In genomic region chr2:73925033-73925704, GRCh38 we compare ENCODE assay signal across 13 cellular contexts. TPM values are rescaled to one million over a fixed set of nuclear protein-coding genes. Genes with fewer than 3 reads are reported as not detected.
DNase-seq lines count a peak whose midpoint lies in the region; ATAC-seq and TF ChIP-seq lines count a peak whose summit lies in the region.
"Had no signal": no experiment of that assay in that cellular context is flagged by ENCODE, and none has a peak within 500 bp of the region (broad histone marks: within the 10 kb centered on the region; RNA-seq: fewer than 3 reads in every experiment).

No MANE protein-coding gene starts in this region.

- peak overlapping the region in 3 of 7 donors; percentile 24 to 96 (median 29) for H3K4me3 Mint-ChIP-seq in CD8-positive, alpha-beta memory T cell
- H3K4me3 Mint-ChIP-seq in HFFc6: peak overlapping the region; percentile 20; the same call in 1 of the 2 replicates

- POLR2A ChIA-PET in CD8-positive, alpha-beta memory T cell (lab: Charles Lee): no interaction called here

- DNase-seq in CD8-positive, alpha-beta memory T cell: no peak
- no peak for DNase-seq in HFFc6
- DNase-seq in SJCRH30: peak; percentile 19 to 47
- peak; percentile 59 to 77 (median 60) for DNase-seq in mucosa of descending colon
- DNase-seq in NCI-H345 treated with DMSO at 0.1 percent for 48 hours (lab: John Stamatoyannopoulos, UW; ENCODE audit: unreplicated experiment): no peak
- DNase-seq in NCI-H510A treated with DMSO at 0.1 percent for 48 hours (lab: John Stamatoyannopoulos, UW): no peak
- no peak for DNase-seq in NCI-H1930 (lab: John Stamatoyannopoulos, UW)
- DNase-seq: amygdala; left ventricle myocardium inferior; stimulated activated CD4-positive, alpha-beta T cell treated with anti-CD3 and anti-CD28 coated beads, Interleukin-2, amount 100 ng/mL, for 48 hours; T-helper 2 cell had no signal

- no peak overlapping the region for H3K4me3 ChIP-seq in CD8-positive, alpha-beta memory T cell (ENCODE audit: low read length)
- H3K4me3 ChIP-seq in SJCRH30 (no peak overlapping the region), mucosa of descending colon (no peak overlapping the region)

- H3K36me3 ChIP-seq in CD8-positive, alpha-beta memory T cell (ENCODE audit: insufficient read depth, low read length): no peaks in the 10 kb centered on the region
- H3K36me3 ChIP-seq in SJCRH30 (peaks cover 7% of the 10 kb centered on the region), mucosa of descending colon (ENCODE audit: low read depth) (no peaks in the 10 kb centered on the region)
- H3K36me3 ChIP-seq: left ventricle myocardium inferior, stomach had no signal

- H3K27me3 ChIP-seq in CD8-positive, alpha-beta memory T cell (ENCODE audit: insufficient read depth, low read length, poor library complexity, severe bottlenecking): no peaks in the 10 kb centered on the region
- H3K27me3 ChIP-seq in SJCRH30: no peaks in the 10 kb centered on the region
- H3K27me3 ChIP-seq: stomach had no signal

- CTCF ChIA-PET in CD8-positive, alpha-beta memory T cell (lab: Charles Lee): interaction anchor here (1.2 kb wide), 2 partner anchors 62 to 86 kb away, joined by 3 to 4 read pairs; no protein-coding TSS in a partner anchor

- H3K27ac ChIP-seq in CD8-positive, alpha-beta memory T cell (ENCODE audit: low read depth, low read length): no peak overlapping the region
- H3K27ac ChIP-seq in SJCRH30: no peak overlapping the region

- H3K4me1 Mint-ChIP-seq in CD8-positive, alpha-beta memory T cell: peaks cover 35 to 42% (median 39%) of the 10 kb centered on the region in 3 donors
- peaks cover 34% of the 10 kb centered on the region for H3K4me1 Mint-ChIP-seq in HFFc6 (ENCODE audit: low read depth)

- H3K36me3 Mint-ChIP-seq in CD8-positive, alpha-beta memory T cell: peaks cover 0 to 12% (median 5%) of the 10 kb centered on the region in 3 donors
- H3K36me3 Mint-ChIP-seq in HFFc6 (ENCODE audit: low read depth): peaks cover 22% of the 10 kb centered on the region

- no peaks in the 10 kb centered on the region for H3K27me3 Mint-ChIP-seq in CD8-positive, alpha-beta memory T cell
- H3K27me3 Mint-ChIP-seq in HFFc6 (ENCODE audit: insufficient read depth): peaks cover 20% of the 10 kb centered on the region

- ATAC-seq in mucosa of descending colon (peak; percentile 33), HG03175 (IDR thresholded peaks at IDR 0.05; ENCODE audit: unreplicated experiment) (no peak)

- TF ChIP-seq CTCF in HFFc6 (IDR thresholded peaks at IDR 0.05) (no peak), mucosa of descending colon (IDR thresholded peaks at IDR 0.05) (no peak)

- intact Hi-C loops in mucosa of descending colon (cut with DNase I, micrococcal nuclease): loop anchor here in 1 of 2 donors (5.0 kb wide), 1 partner anchor 57 kb away; the partner anchor contains the start of gene TET3

- H3K9me3 Mint-ChIP-seq in CD8-positive, alpha-beta memory T cell: no peaks in the 10 kb centered on the region
- H3K9me3 Mint-ChIP-seq in HFFc6: no peaks in the 10 kb centered on the region

- peak overlapping the region in 5 of 8 donors; percentile 29 to 99 (median 46) for H3K27ac Mint-ChIP-seq in CD8-positive, alpha-beta memory T cell
- H3K27ac Mint-ChIP-seq in HFFc6: no peak overlapping the region

- peaks cover 33% of the 10 kb centered on the region for H3K4me1 ChIP-seq in CD8-positive, alpha-beta memory T cell (ENCODE audit: insufficient read depth, low read length)
- H3K4me1 ChIP-seq in SJCRH30 (peaks cover 16% of the 10 kb centered on the region), mucosa of descending colon (ENCODE audit: low read depth) (peaks cover 38% of the 10 kb centered on the region)

- H3K9me3 ChIP-seq in CD8-positive, alpha-beta memory T cell (ENCODE audit: low read length): no peaks in the 10 kb centered on the region
- H3K9me3 ChIP-seq in SJCRH30 (replicated peaks): no peaks in the 10 kb centered on the region
- H3K9me3 ChIP-seq in mucosa of descending colon: no peaks in the 10 kb centered on the region
- H3K9me3 ChIP-seq: left ventricle myocardium inferior, stomach had no signal

RNA-seq across cellular contexts. Expression of gene DGUOK, which starts 1.5 kb away (rescaled TPM):
- 10 to 100 TPM; 96.6 to 98.8 TPM for total RNA-seq in CD8-positive, alpha-beta memory T cell
- 188 TPM for polyA plus RNA-seq in CD8-positive, alpha-beta memory T cell
- total RNA-seq in HFFc6 (2021; fragmentation: NEBNext Ultra II Directional; extraction: Animal tissue kit (Norgen Biotek cat#: 25700)): 10 to 100 TPM; 63.2 to 73.3 (median 69.3) TPM
- 100 and 105 TPM in 2 replicates for total RNA-seq in SJCRH30 (2014; rRNA removed; shearing (Covaris generic))
- 10 to 100 TPM; 36.5 to 61.3 (median 57.8) TPM for total RNA-seq in mucosa of descending colon

RNA-seq across cellular contexts. Expression of gene ACTG2, which starts 32.4 kb away (rescaled TPM):
- total RNA-seq in CD8-positive, alpha-beta memory T cell: not detected
- not detected for polyA plus RNA-seq in CD8-positive, alpha-beta memory T cell
- total RNA-seq in HFFc6 (2021; fragmentation: NEBNext Ultra II Directional; extraction: Animal tissue kit (Norgen Biotek cat#: 25700)): 1 to 10 TPM in 4 of 6 experiments, under 1 TPM in 2; 0.17 to 2.3 (median 2.1) TPM
- total RNA-seq in SJCRH30 (2014; rRNA removed; shearing (Covaris generic)): 0.08 TPM in 1 of 2 replicates, not detected in the other
- 1,000 to 10,000 TPM in 1 of 3 donors, 100 to 1,000 TPM in 1, 10 to 100 TPM in 1; 53.1 to 3,506 (median 391) TPM for total RNA-seq in mucosa of descending colon

RNA-seq across cellular contexts. Expression of gene TET3, which starts 59.5 kb away (rescaled TPM):
- 10 to 100 TPM; 19.9 to 20.5 TPM for total RNA-seq in CD8-positive, alpha-beta memory T cell
- polyA plus RNA-seq in CD8-positive, alpha-beta memory T cell: 0.78 TPM
- 1 to 10 TPM; 3.2 to 3.7 (median 3.4) TPM for total RNA-seq in HFFc6 (2021; fragmentation: NEBNext Ultra II Directional; extraction: Animal tissue kit (Norgen Biotek cat#: 25700))
- total RNA-seq in SJCRH30 (2014; rRNA removed; shearing (Covaris generic)): 13.6 and 16.3 TPM in 2 replicates
- 10 to 100 TPM; 16.6 to 28.7 (median 21.9) TPM for total RNA-seq in mucosa of descending colon

Comparison
In these comparisons a context has a peak if more than half of its experiments do, and no peak if none do; other contexts are left out.
1. DNase-seq: peak in SJCRH30 (2 of 2) and mucosa of descending colon (3 of 3); none in CD8-positive, alpha-beta memory T cell (0 of 5), HFFc6 (single experiment), NCI-H345 treated with DMSO at 0.1 percent for 48 hours (single experiment), NCI-H510A treated with DMSO at 0.1 percent for 48 hours (single experiment) and NCI-H1930 (0 of 2).
2. RNA of gene ACTG2, which starts 32.4 kb away (total RNA-seq): 53.1 to 3,506 TPM in mucosa of descending colon; 0.17 to 2.3 TPM in HFFc6, 0.08 TPM in SJCRH30 and not detected in CD8-positive, alpha-beta memory T cell; every median in the first group is over 10 times any median in the second.